ENCODE assay signal across 2 cellular contexts in the genomic region with DNA sequence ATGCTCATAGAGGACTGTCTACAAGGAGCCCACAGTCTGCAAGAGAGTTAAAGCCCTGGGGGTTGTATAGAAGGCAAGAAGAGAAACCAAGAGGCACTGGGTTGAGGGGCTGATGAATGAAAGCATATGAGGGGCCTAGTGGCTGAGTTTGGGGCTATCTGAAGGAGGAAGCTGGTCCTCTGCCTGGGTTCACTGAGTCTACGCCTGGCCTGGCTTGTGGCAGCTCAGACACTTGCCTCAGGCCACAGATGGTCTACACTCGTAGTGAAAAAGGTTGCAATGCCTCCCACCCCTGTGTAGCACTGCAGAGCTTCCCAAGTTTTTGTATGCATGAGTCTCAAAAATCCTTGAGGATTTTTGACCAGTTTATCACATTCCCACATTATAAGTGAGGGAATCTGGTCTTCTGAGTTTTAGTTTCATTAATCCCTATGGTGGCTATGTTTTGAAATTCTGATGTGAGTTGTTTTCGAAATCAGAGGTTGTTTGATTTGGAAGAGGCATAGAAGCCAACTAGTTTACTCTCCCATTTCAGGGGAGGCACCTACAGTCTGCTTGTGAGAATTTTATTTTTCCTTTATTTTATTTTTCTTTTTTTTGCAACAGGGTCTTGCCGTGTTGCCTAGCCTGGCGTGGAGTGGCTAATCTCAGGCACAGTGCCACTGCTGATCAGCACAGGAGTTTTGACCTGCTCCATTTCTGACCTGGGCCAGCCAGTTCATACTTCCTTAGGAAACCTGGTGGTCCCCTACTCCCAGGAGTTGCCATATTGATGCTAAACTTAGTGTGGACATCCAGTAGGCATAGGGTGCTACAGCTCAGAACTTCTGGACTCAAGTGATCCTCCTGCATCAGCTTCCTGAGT.
TF ChIP-seq lines count a peak whose summit lies in the region.

No MANE protein-coding gene starts in this region.

TF ChIP-seq in GM23338, 12 proteins besides CTCF, POLR2A, EP300 and RAD21:
- TF ChIP-seq, protein P1, sequence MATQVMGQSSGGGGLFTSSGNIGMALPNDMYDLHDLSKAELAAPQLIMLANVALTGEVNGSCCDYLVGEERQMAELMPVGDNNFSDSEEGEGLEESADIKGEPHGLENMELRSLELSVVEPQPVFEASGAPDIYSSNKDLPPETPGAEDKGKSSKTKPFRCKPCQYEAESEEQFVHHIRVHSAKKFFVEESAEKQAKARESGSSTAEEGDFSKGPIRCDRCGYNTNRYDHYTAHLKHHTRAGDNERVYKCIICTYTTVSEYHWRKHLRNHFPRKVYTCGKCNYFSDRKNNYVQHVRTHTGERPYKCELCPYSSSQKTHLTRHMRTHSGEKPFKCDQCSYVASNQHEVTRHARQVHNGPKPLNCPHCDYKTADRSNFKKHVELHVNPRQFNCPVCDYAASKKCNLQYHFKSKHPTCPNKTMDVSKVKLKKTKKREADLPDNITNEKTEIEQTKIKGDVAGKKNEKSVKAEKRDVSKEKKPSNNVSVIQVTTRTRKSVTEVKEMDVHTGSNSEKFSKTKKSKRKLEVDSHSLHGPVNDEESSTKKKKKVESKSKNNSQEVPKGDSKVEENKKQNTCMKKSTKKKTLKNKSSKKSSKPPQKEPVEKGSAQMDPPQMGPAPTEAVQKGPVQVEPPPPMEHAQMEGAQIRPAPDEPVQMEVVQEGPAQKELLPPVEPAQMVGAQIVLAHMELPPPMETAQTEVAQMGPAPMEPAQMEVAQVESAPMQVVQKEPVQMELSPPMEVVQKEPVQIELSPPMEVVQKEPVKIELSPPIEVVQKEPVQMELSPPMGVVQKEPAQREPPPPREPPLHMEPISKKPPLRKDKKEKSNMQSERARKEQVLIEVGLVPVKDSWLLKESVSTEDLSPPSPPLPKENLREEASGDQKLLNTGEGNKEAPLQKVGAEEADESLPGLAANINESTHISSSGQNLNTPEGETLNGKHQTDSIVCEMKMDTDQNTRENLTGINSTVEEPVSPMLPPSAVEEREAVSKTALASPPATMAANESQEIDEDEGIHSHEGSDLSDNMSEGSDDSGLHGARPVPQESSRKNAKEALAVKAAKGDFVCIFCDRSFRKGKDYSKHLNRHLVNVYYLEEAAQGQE (IDR thresholded peaks at IDR 0.05; ENCODE audit: unreplicated experiment), result no peak
- TF ChIP-seq POLR2AphosphoS5 (IDR thresholded peaks at IDR 0.05; ENCODE audit: low read depth) (no peak), EZH2phosphoT487 (IDR thresholded peaks at IDR 0.05; ENCODE audit: unreplicated experiment) (no peak), NANOG (IDR thresholded peaks at IDR 0.05; ENCODE audit: borderline replicate concordance) (no peak), CREB1 (CRISPR knock-in tag; IDR thresholded peaks at IDR 0.05; ENCODE audit: low read depth) (no peak), ZNF331 (CRISPR knock-in tag; IDR thresholded peaks at IDR 0.05; ENCODE audit: low read depth) (no peak), STAT1 (IDR thresholded peaks at IDR 0.05; ENCODE audit: unreplicated experiment) (no peak), JUNB (IDR thresholded peaks at IDR 0.05; ENCODE audit: unreplicated experiment) (no peak), EZH2 (IDR thresholded peaks at IDR 0.05; ENCODE audit: low read depth, unreplicated experiment) (no peak)

TF ChIP-seq in WTC11, 78 proteins besides CTCF, POLR2A, EP300 and RAD21 (continued from another document):
- no peak for TF ChIP-seq ZNF423 (CRISPR knock-in tag; IDR thresholded peaks at IDR 0.05)
- no peak for TF ChIP-seq ZNF138 (CRISPR knock-in tag; conservative IDR thresholded peaks at IDR 0.05)
